Comparison of ENCODE assay signal across 8 cellular contexts in the genomic region with DNA sequence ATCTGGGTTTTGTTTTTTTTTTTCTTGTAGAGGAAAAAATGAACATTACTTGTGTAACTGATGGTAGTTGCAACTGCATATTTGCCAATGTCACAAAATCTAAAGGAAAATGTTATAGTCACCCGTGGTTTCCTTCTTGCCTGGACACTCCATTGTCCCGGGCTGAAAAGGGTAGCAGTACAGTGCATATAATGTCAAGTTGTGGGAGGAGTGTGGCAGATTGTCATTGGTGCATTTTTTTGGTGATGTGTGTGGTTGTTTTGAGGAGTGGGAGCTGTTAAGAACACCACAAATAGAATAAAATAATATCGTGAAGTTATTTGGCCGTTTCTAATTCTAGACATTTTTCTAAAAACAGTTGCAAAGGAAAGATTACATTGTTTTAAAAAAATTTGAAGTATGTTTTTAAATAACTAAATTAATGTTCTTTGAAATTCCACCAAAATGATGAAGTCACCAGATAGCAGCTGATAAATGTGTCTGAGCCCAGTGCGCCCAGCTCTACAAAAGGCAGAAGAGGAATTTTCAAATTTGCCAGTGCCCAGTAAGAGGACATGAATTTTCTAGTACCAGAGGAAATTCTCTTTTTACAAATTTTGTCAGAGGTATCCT. TPM values are rescaled to one million over a fixed set of nuclear protein-coding genes. Genes with fewer than 3 reads are reported as not detected.
DNase-seq lines count a peak whose midpoint lies in the region; ATAC-seq, FAIRE-seq and TF ChIP-seq lines count a peak whose summit lies in the region.

No MANE protein-coding gene starts in this region.

- no peak for TF ChIP-seq CTCF in CD8-positive, alpha-beta T cell (IDR thresholded peaks at IDR 0.05)
- TF ChIP-seq CTCF in GM12878 (IDR thresholded peaks at IDR 0.05 in 2 of 3, conservative IDR thresholded peaks at IDR 0.05 in 1 of 3; ENCODE audit: control insufficient read depth in 2 of 3, extremely low read depth in 1 of 3, insufficient read depth in 1 of 3, low read depth in 3 of 3, low read length in 3 of 3) (no peak), lower leg skin (IDR thresholded peaks at IDR 0.05) (no peak), type B pancreatic cell (conservative IDR thresholded peaks at IDR 0.05) (no peak), omental fat pad (IDR thresholded peaks at IDR 0.05) (no peak)

- H2AFZ ChIP-seq in GM12878 (ENCODE audit: control insufficient read depth, low read depth, low read length), result peak overlapping the region; percentile 38; the same call in 1 of the 2 replicates

- TF ChIP-seq POLR2A in GM12878 (IDR thresholded peaks at IDR 0.05; ENCODE audit: low read depth, low read length) (no peak), lower leg skin (IDR thresholded peaks at IDR 0.05) (no peak)

- peaks cover 36% of the 10 kb centered on the region for H3K4me1 Mint-ChIP-seq in CD8-positive, alpha-beta T cell (ENCODE audit: low read depth)
- H3K4me1 Mint-ChIP-seq in type B pancreatic cell (ENCODE audit: unreplicated experiment), result peaks cover 39% of the 10 kb centered on the region

- no peak for TF ChIP-seq EP300 in GM12878 (IDR thresholded peaks at IDR 0.05; ENCODE audit: borderline replicate concordance in 1 of 2, control insufficient read depth in 1 of 2, low read depth in 2 of 2, low read length in 2 of 2)

- no peaks in the 10 kb centered on the region for H3K9me3 Mint-ChIP-seq in CD8-positive, alpha-beta T cell
- H3K9me3 Mint-ChIP-seq in type B pancreatic cell, result no peaks in the 10 kb centered on the region

- no peaks in the 10 kb centered on the region for H3K27me3 ChIP-seq in CD8-positive, alpha-beta T cell (ENCODE audit: insufficient read depth, low read length)
- no peaks in the 10 kb centered on the region for H3K27me3 ChIP-seq in GM12878 (replicated peaks in 1 of 2; ENCODE audit: control insufficient read depth in 2 of 2, insufficient read depth in 2 of 2, low read length in 1 of 2)

- no peaks in the 10 kb centered on the region for H3K36me3 ChIP-seq in CD8-positive, alpha-beta T cell (ENCODE audit: insufficient read depth, low read length)
- H3K36me3 ChIP-seq in GM12878 (ENCODE audit: control insufficient read depth in 2 of 2, insufficient read depth in 2 of 2, low read length in 1 of 2), result no peaks in the 10 kb centered on the region

- H3K27ac ChIP-seq in CD8-positive, alpha-beta T cell (ENCODE audit: low read depth, low read length), result no peak overlapping the region
- H3K27ac ChIP-seq in GM12878 (ENCODE audit: control insufficient read depth, insufficient read depth), result no peak overlapping the region

- CTCF ChIA-PET in CD8-positive, alpha-beta T cell (lab: Charles Lee), result interaction anchor here (1.3 kb wide), 1 partner anchor 8 kb away, joined by 3 read pairs; no protein-coding TSS in a partner anchor
- CTCF ChIA-PET in GM12878 (lab: Yijun Ruan, JAX), result interaction anchor here (0.7 to 1.7 kb wide), 2 partner anchors 13 to 507 kb away, joined by 3 to 6 read pairs; no protein-coding TSS in a partner anchor

- in situ Hi-C loops in GM12878 (cut with MboI), result no loop called here

- WGBS in GM12878 (ENCODE audit: insufficient coverage, insufficient replicate concordance, low lambda C conversion rate, missing lambda C conversion rate), result 22% methylated on average over 5 of the region's 5 CpGs
- 14 to 21% methylated on average over 5 of the region's 5 CpGs for WGBS in lower leg skin, 2 donors

- TSS peak; percentile 61 for BruUV-seq in GM12878 (replicated peaks; lab: Mats Ljungman, UMichigan)

- POLR2A ChIA-PET in CD8-positive, alpha-beta T cell (lab: Charles Lee), result no interaction called here
- POLR2A ChIA-PET in GM12878 (lab: Charles Lee), result interaction anchor here (1.7 kb wide), 1 partner anchor 275 kb away, joined by 4 read pairs; a partner anchor contains a TSS

- peak; percentile 83 for FAIRE-seq in GM12878 (lab: Jason Lieb, UNC)

- H3K9me3 ChIP-seq in CD8-positive, alpha-beta T cell (ENCODE audit: low read length), result no peaks in the 10 kb centered on the region
- H3K9me3 ChIP-seq in GM12878 (replicated peaks; ENCODE audit: control insufficient read depth, insufficient read depth, low read length), result no peaks in the 10 kb centered on the region

- no peak for DNase-seq in CD8-positive, alpha-beta T cell
- peak; percentile 16 to 28 for DNase-seq in Kasumi-1 (lab: John Stamatoyannopoulos, UW)
- DNase-seq in GM12878 (ENCODE audit: low read depth, low spot score), result no peak
- DNase-seq in lower leg skin (ENCODE audit: low spot score in 2 of 2), result no peak
- no peak for DNase-seq in type B pancreatic cell (ENCODE audit: extremely low spot score, unreplicated experiment)
- no peak for DNase-seq in amniotic stem cell (lab: John Stamatoyannopoulos, UW)
- no peak for DNase-seq in OCI-M2 (lab: John Stamatoyannopoulos, UW; ENCODE audit: unreplicated experiment)
- no peak for DNase-seq in omental fat pad (ENCODE audit: low spot score)

- H3K4me3 ChIP-seq in CD8-positive, alpha-beta T cell (ENCODE audit: low read depth, low read length), result peak overlapping the region; percentile 44
- H3K4me3 ChIP-seq in GM12878 (peak overlapping the region; percentile 96), lower leg skin (ENCODE audit: low read depth, poor library complexity, severe bottlenecking) (peak overlapping the region; percentile 79)

- H3K27ac Mint-ChIP-seq in CD8-positive, alpha-beta T cell, result no peak overlapping the region
- H3K27ac Mint-ChIP-seq in type B pancreatic cell, result peak overlapping the region; percentile 78

- no peaks in the 10 kb centered on the region for H3K36me3 Mint-ChIP-seq in CD8-positive, alpha-beta T cell
- H3K36me3 Mint-ChIP-seq in type B pancreatic cell, result peaks cover 15% of the 10 kb centered on the region

- H3K79me2 ChIP-seq in GM12878 (ENCODE audit: control insufficient read depth, insufficient read depth, low read length), result peaks cover 35% of the 10 kb centered on the region

- SMC1A ChIA-PET in GM12878 (lab: Charles Lee; ENCODE audit: uncharacterized antibody, unreplicated experiment), result interaction anchor here (0.7 to 2.0 kb wide), 2 partner anchors 14 to 156 kb away, joined by 3 to 5 read pairs; no protein-coding TSS in a partner anchor

- no peak for ATAC-seq in CD8-positive, alpha-beta T cell
- peak; percentile 14 for ATAC-seq in GM12878
- ATAC-seq in omental fat pad (ENCODE audit: low FRiP score), result no peak

- H3K9ac ChIP-seq in GM12878 (ENCODE audit: control insufficient read depth, insufficient read depth, low read length), result peak overlapping the region; percentile 74

- RAD21 ChIA-PET in GM12878 (lab: Charles Lee; ENCODE audit: unreplicated experiment), result interaction anchor here (0.6 kb wide), 1 partner anchor 645 kb away, joined by 4 read pairs; no protein-coding TSS in a partner anchor

- H3K27me3 Mint-ChIP-seq in CD8-positive, alpha-beta T cell (ENCODE audit: low read depth), result peaks cover 9% of the 10 kb centered on the region
- peaks cover 7% of the 10 kb centered on the region for H3K27me3 Mint-ChIP-seq in type B pancreatic cell

- TF ChIP-seq RAD21 in GM12878 (IDR thresholded peaks at IDR 0.05; ENCODE audit: insufficient read depth, low read depth, low read length), result no peak

- intact Hi-C loops in CD8-positive, alpha-beta T cell (cut with DNase I, micrococcal nuclease), result no loop called here
- intact Hi-C loops in GM12878 (cut with micrococcal nuclease; ENCODE audit: unreplicated experiment) (no loop called here), lower leg skin (cut with DNase I; ENCODE audit: low total_unique reads) (no loop called here)

- peak overlapping the region; percentile 88 for H3K4me3 Mint-ChIP-seq in CD8-positive, alpha-beta T cell
- peak overlapping the region; percentile 92 for H3K4me3 Mint-ChIP-seq in type B pancreatic cell

- peaks cover 14% of the 10 kb centered on the region for H3K4me1 ChIP-seq in CD8-positive, alpha-beta T cell (ENCODE audit: insufficient read depth, low read length)
- peaks cover 12% of the 10 kb centered on the region for H3K4me1 ChIP-seq in GM12878 (ENCODE audit: control insufficient read depth, insufficient read depth, low read length)

- no peaks in the 10 kb centered on the region for H4K20me1 ChIP-seq in GM12878 (ENCODE audit: control insufficient read depth, insufficient read depth)

- H3K4me2 ChIP-seq in GM12878 (ENCODE audit: control insufficient read depth, insufficient read depth), result peak overlapping the region; percentile 87

RNA-seq across cellular contexts. Expression of a gene that starts 1.3 kb away (rescaled TPM):
- total RNA-seq in CD8-positive, alpha-beta T cell, result 1 to 10 TPM; 3.0 to 3.2 TPM
- total RNA-seq in GM12878 (2013; cell fraction: nucleolus; rRNA removed), result 16.6 and 20.8 TPM in 2 replicates
- 9.3 and 12.5 TPM in 2 replicates for total RNA-seq in GM12878 (2014; rRNA removed)
- total RNA-seq in GM12878 (2014; rRNA removed; fragmentation: Illumina TruSeq; extraction: Trizol), result 13.8 and 15.5 TPM in 2 replicates
- total RNA-seq in GM12878 (2021), result 7.5 and 8.6 TPM in 2 replicates
- polyA plus RNA-seq in GM12878 (2011; ENCODE audit: low read depth), result 4.4 TPM
- 11.0 and 15.2 TPM in 2 replicates for polyA plus RNA-seq in GM12878 (2011; rRNA removed)
- 3.2 and 3.9 TPM in 2 replicates for polyA plus RNA-seq in GM12878 (2011; cell fraction: cytosol; rRNA removed)
- 23.7 and 36.4 TPM in 2 replicates for polyA plus RNA-seq in GM12878 (2011; cell fraction: nucleus; rRNA removed)
- polyA plus RNA-seq in GM12878 (2012), result 3.8 and 4.5 TPM in 2 replicates
- polyA plus RNA-seq in GM12878 (2014; fragmentation: Illumina TruSeq; extraction: Trizol), result 11.4 and 18.1 TPM in 2 replicates
- 1 to 10 TPM; 2.0 to 2.1 TPM for polyA plus RNA-seq in GM12878 (2014; fragmentation: Nextera tagmentation; extraction: Ambion mirVana)
- polyA plus RNA-seq in GM12878 (2014; rRNA removed), result 8.7 and 12.4 TPM in 2 replicates
- polyA plus RNA-seq in GM12878 (2016; fragmentation: Nextera tagmentation; extraction: Ambion mirVana), result 1 to 10 TPM; 2.0 to 5.3 TPM
- 13.0 and 22.7 TPM in 2 replicates for polyA minus RNA-seq in GM12878 (2011; rRNA and poly(A)+ RNA removed)
- 1.3 and 6.2 TPM in 2 replicates for polyA minus RNA-seq in GM12878 (2011; cell fraction: cytosol; rRNA and poly(A)+ RNA removed)
- 10.3 and 15.8 TPM in 2 replicates for polyA minus RNA-seq in GM12878 (2011; cell fraction: nucleus; rRNA and poly(A)+ RNA removed)
- total RNA-seq in lower leg skin, result 10 to 100 TPM; 17.3 to 25.4 (median 21.7) TPM
- 47.5 and 54.5 TPM in 2 replicates for total RNA-seq in type B pancreatic cell (ENCODE audit: low replicate concordance)
- total RNA-seq in omental fat pad, result 100 to 1,000 TPM in 1 of 4 donors, 10 to 100 TPM in 3; 66.5 to 130 (median 88.6) TPM

RNA-seq across cellular contexts. Expression of a gene that starts 33.2 kb away (rescaled TPM):
- not detected for total RNA-seq in CD8-positive, alpha-beta T cell
- total RNA-seq in GM12878 (2013; cell fraction: nucleolus; rRNA removed), result not detected in 2 replicates
- not detected in 2 replicates for total RNA-seq in GM12878 (2014; rRNA removed)
- not detected in 2 replicates for total RNA-seq in GM12878 (2014; rRNA removed; fragmentation: Illumina TruSeq; extraction: Trizol)
- 1.1 and 1.3 TPM in 2 replicates for total RNA-seq in GM12878 (2021)
- not detected for polyA plus RNA-seq in GM12878 (2011; ENCODE audit: low read depth)
- 0.49 and 0.78 TPM in 2 replicates for polyA plus RNA-seq in GM12878 (2011; rRNA removed)
- 0.25 and 0.36 TPM in 2 replicates for polyA plus RNA-seq in GM12878 (2011; cell fraction: cytosol; rRNA removed)
- 0.10 TPM in 1 of 2 replicates, not detected in the other for polyA plus RNA-seq in GM12878 (2011; cell fraction: nucleus; rRNA removed)
- not detected in 2 replicates for polyA plus RNA-seq in GM12878 (2012)
- polyA plus RNA-seq in GM12878 (2014; fragmentation: Illumina TruSeq; extraction: Trizol), result not detected in 2 replicates
- under 1 TPM in 1 of 2 experiments, not detected in 1; 0.05 TPM for polyA plus RNA-seq in GM12878 (2014; fragmentation: Nextera tagmentation; extraction: Ambion mirVana)
- polyA plus RNA-seq in GM12878 (2014; rRNA removed), result not detected in 2 replicates
- polyA plus RNA-seq in GM12878 (2016; fragmentation: Nextera tagmentation; extraction: Ambion mirVana), result under 1 TPM in 1 of 2 experiments, not detected in 1; 0.29 TPM
- polyA minus RNA-seq in GM12878 (2011; rRNA and poly(A)+ RNA removed), result 0.46 TPM in 1 of 2 replicates, not detected in the other
- not detected in 2 replicates for polyA minus RNA-seq in GM12878 (2011; cell fraction: cytosol; rRNA and poly(A)+ RNA removed)
- not detected in 2 replicates for polyA minus RNA-seq in GM12878 (2011; cell fraction: nucleus; rRNA and poly(A)+ RNA removed)
- 10 to 100 TPM in 2 of 4 donors, 1 to 10 TPM in 2; 1.9 to 57.0 (median 7.4) TPM for total RNA-seq in lower leg skin
- total RNA-seq in type B pancreatic cell (ENCODE audit: low replicate concordance), result 375 and 445 TPM in 2 replicates
- 1,000 to 10,000 TPM in 1 of 4 donors, 10 to 100 TPM in 1, 1 to 10 TPM in 2; 7.9 to 1,073 (median 45.8) TPM for total RNA-seq in omental fat pad

Comparison
In these comparisons a context has a peak if more than half of its experiments do, and no peak if none do; other contexts are left out.
1. DNase-seq: peak in Kasumi-1 (2 of 2); none in CD8-positive, alpha-beta T cell (0 of 7), GM12878 (single experiment), lower leg skin (0 of 2), type B pancreatic cell (single experiment), amniotic stem cell (single experiment), OCI-M2 (single experiment) and omental fat pad (single experiment).
2. H3K4me3 ChIP-seq: peak in every context shown above with its lines; median percentile 96 in GM12878; 79 in lower leg skin; 44 in CD8-positive, alpha-beta T cell.